12 cellular contexts compared by ENCODE assay signal in genomic region chr16:23391381-23392222, GRCh38.
"Had no signal": no experiment of that assay in that cellular context is flagged by ENCODE, and none has a peak within 500 bp of the region (broad histone marks: within the 10 kb centered on the region; RNA-seq: fewer than 3 reads in every experiment).

No MANE protein-coding gene starts in this region.

- H3K4me1 ChIP-seq: colonic mucosa, neural progenitor cell, pancreas had no signal

- H3K27me3 ChIP-seq: colonic mucosa, esophagus muscularis mucosa, neural progenitor cell, pancreas had no signal

- H3K36me3 ChIP-seq: colonic mucosa, neural progenitor cell had no signal

- H3K4me3 ChIP-seq: colonic mucosa, esophagus muscularis mucosa, neural progenitor cell, pancreas had no signal

- ATAC-seq: activated T-helper 17 cell treated with anti-CD3 and anti-CD28 coated beads, Interleukin-2, amount 50 U/mL, for 72 hours; left ventricle myocardium superior; pancreas; stimulated activated memory B cell treated with anti-CD40 and anti-IgM and Interleukin-4, amounts not matched to agents 10 μg/mL and 1 μg/mL and 100 μg/mL, for 72 hours had no signal

- H3K27ac ChIP-seq: neural progenitor cell, pancreas had no signal

- DNase-seq: activated CD4-positive, CD25-positive, alpha-beta regulatory T cell treated with anti-CD3 and anti-CD28 coated beads, Interleukin-2, amount 50 U/mL, for 72 hours; activated naive CD4-positive, alpha-beta T cell treated with anti-CD3 and anti-CD28 coated beads for 36 hours; hypothalamus; left ventricle myocardium superior; pancreas; retina; stimulated activated CD4-positive, alpha-beta T cell treated with anti-CD3 and anti-CD28 coated beads, Interleukin-2, amount 100 ng/mL, for 48 hours had no signal

- H3K9me3 ChIP-seq: colonic mucosa, esophagus muscularis mucosa, pancreas had no signal
